In the genomic region with DNA sequence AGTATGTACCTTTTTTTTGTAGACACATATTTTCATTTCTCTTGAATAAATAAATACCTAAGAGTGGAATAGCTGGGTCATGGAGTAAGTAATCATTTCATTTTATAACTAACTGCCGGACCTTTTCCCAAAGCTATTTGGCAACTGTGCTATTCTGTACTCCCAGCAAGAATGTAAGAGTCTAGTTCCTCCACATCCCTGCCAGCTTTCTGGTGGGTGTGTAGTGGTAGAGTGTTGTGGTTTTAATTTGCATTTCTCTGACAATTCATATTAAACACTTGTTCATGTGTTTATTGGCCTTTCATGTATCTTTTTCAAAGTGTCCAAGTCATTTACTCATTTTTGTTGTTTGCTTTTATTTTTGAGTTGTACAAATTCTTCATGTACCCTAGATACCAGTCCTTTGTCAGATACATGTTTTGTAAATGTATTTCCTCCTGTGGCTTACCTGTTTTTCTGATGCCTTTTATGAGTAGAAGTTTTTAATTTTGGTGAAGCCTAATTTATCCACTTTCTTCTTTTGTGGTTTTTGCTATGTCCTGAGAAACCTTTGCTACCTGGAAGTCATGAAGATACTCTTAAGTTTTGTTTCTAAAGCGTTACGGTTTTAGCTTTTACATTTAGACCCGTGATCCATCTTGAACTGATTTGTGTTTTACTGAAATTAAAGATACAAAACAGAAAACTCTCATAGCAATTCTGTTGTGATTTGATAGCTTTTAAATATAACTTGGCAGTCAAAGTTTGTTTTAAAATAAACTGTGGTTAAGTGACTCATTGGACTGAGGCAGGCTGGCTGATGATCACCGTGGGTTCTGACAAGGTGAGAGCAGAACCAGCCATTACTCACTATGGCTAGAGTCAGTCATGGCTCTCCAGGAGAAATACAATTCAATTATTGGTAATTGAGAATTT, we compare ENCODE assay signal across 8 cellular contexts. TPM values are rescaled to one million over a fixed set of nuclear protein-coding genes. Genes with fewer than 3 reads are reported as not detected.
A peak's percentile ranks its signal among the peaks of the same experiment; 100 is the strongest.
DNase-seq lines count a peak whose midpoint lies in the region; ATAC-seq and TF ChIP-seq lines count a peak whose summit lies in the region.

No MANE protein-coding gene starts in this region.

- no peaks in the 10 kb centered on the region for H3K9me3 ChIP-seq in adipocyte (ENCODE audit: control insufficient read depth, low read length)
- no peaks in the 10 kb centered on the region for H3K9me3 ChIP-seq in left lung
- H3K9me3 ChIP-seq in thoracic aorta, result no peaks in the 10 kb centered on the region

- intact Hi-C loops in left lung (cut with DNase I), result no loop called here

- peaks cover 29% of the 10 kb centered on the region for H3K36me3 ChIP-seq in adipocyte (ENCODE audit: control insufficient read depth, insufficient read depth, low read length, severe bottlenecking)
- peaks cover 0 to 11% of the 10 kb centered on the region in 2 donors for H3K36me3 ChIP-seq in left lung
- H3K36me3 ChIP-seq in thoracic aorta, result peaks cover 5% of the 10 kb centered on the region

- ATAC-seq in left lung (peak; percentile 82), thoracic aorta (ENCODE audit: insufficient number of reproducible peaks, low FRiP score, low read depth) (no peak), HG03280 (IDR thresholded peaks at IDR 0.05; ENCODE audit: unreplicated experiment) (no peak)

- DNase-seq in Daoy (ENCODE audit: low read depth) (peak; percentile 88), NCI-H226 (peak; percentile 77), adipocyte (ENCODE audit: low read depth) (peak; percentile 91), left lung (no peak), thoracic aorta (ENCODE audit: low spot score) (no peak), COLO829 (ENCODE audit: low spot score) (no peak), hypothalamus (lab: John Stamatoyannopoulos, UW) (no peak)

- H3K27ac ChIP-seq in left lung (peak overlapping the region; percentile 3 to 17), thoracic aorta (peak overlapping the region; percentile 49 to 51)

- H3K4me3 ChIP-seq in adipocyte (ENCODE audit: low read length) (peak overlapping the region; percentile 74), left lung (no peak overlapping the region), thoracic aorta (peak overlapping the region; percentile 52)

- H3K4me1 ChIP-seq in adipocyte (ENCODE audit: control insufficient read depth, insufficient read depth, low read length) (peaks cover 69% of the 10 kb centered on the region), left lung (peaks cover 54 to 81% of the 10 kb centered on the region in 2 donors), thoracic aorta (ENCODE audit: control insufficient read depth in 1 of 2, low read depth in 2 of 2) (peaks cover 73 to 95% of the 10 kb centered on the region in 2 donors)

- no peaks in the 10 kb centered on the region for H3K27me3 ChIP-seq in adipocyte (replicated peaks; ENCODE audit: control insufficient read depth, insufficient read depth, low read length)
- no peaks in the 10 kb centered on the region for H3K27me3 ChIP-seq in left lung
- no peaks in the 10 kb centered on the region for H3K27me3 ChIP-seq in thoracic aorta (replicated peaks; ENCODE audit: insufficient read depth)

- peak overlapping the region; percentile 60 for H3K9ac ChIP-seq in adipocyte (ENCODE audit: low read length)

- TF ChIP-seq CTCF in left lung (IDR thresholded peaks at IDR 0.05), result no peak
- no peak for TF ChIP-seq CTCF in thoracic aorta (IDR thresholded peaks at IDR 0.05)

RNA-seq across cellular contexts. Expression of gene MYLIP, which starts 7.9 kb away (rescaled TPM):
- total RNA-seq in Daoy (2014; rRNA removed; shearing (Covaris generic)), result 10.5 and 11.4 TPM in 2 replicates
- total RNA-seq in left lung (10 to 100 TPM; 27.8 to 30.5 TPM), thoracic aorta (10 to 100 TPM; 90.4 to 97.2 TPM)

Comparison
In these comparisons a context has a peak if more than half of its experiments do, and no peak if none do; other contexts are left out.
1. DNase-seq: peak in Daoy (single experiment), NCI-H226 (single experiment) and adipocyte (single experiment); none in left lung (0 of 2), thoracic aorta (single experiment), COLO829 (single experiment) and hypothalamus (0 of 51).
2. H3K4me3 ChIP-seq: peak in adipocyte (single experiment) and thoracic aorta (single experiment); none in left lung (0 of 2).